Comparison of ENCODE assay signal across 9 cellular contexts in the genomic region with DNA sequence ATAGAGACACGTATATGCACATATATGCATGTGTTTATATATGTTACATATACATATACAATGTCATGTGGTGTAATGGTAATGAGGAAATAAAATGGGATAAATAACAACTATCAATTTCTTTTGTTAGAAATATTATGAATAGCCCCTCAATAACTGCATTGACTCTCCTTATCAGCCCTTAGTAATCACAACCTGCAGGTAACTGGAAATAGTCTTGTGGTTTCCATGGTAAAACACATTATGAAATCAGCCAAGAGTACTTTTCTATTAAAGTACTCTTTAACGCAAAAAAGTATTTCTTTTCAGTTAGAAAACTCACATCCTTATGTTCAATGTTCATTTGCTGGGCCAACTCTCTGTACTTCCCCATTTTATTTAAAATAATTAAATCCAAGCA.
"Had no signal": no experiment of that assay in that cellular context is flagged by ENCODE, and none has a peak within 500 bp of the region (broad histone marks: within the 10 kb centered on the region; RNA-seq: fewer than 3 reads in every experiment).

No MANE protein-coding gene starts in this region.

- H3K36me3 ChIP-seq: HAP-1 had no signal

- DNase-seq: GM23248, GOT3, H7, HFFc6, IMR-90 had no signal

- H3K4me3 ChIP-seq: GM23248, HAP-1, K562 had no signal

- H3K9me3 ChIP-seq: HAP-1 had no signal

- FAIRE-seq: K562 had no signal

- ATAC-seq: HCT116, K562 had no signal

- H3K9ac ChIP-seq: GM23248 had no signal

- H3K27ac ChIP-seq: GM23248, HL-60 had no signal

- H2AFZ ChIP-seq: GM23248 had no signal
